ENCODE assay signal across 11 cellular contexts in the genomic region with DNA sequence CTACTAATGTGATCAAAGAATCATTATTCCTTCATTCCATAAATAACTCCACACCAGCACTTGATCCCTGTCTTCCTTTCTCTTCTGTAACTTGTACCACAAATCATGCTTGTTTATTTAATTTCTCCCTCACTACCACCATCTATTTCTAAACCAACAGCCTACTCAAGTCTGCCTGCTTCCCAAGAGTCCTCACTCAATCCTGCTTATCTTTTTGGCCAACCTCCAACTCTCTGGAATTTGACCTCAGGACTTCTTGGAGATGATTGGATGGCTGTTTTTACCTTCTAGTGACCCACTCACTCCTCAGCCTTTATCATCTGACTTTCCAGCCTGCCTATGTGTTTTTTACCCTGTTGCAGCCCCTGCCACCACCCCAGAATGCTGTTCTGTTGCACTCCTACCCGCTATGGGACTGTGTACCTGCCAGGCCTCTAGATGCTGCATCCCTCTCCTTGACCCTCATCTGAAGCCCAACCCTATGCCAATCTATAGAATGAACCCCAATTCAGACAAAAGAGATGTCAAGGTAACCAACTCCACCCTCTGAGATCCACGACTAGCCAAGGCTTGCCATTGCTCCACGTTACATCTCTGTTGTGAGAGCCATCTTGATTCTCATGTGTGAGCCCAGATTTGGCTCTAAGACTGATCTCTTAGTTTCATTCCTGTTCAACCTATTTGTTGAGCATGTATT.
A peak's percentile ranks its signal among the peaks of the same experiment; 100 is the strongest.
DNase-seq lines count a peak whose midpoint lies in the region; ATAC-seq and TF ChIP-seq lines count a peak whose summit lies in the region.
"Had no signal": no experiment of that assay in that cellular context is flagged by ENCODE, and none has a peak within 500 bp of the region (broad histone marks: within the 10 kb centered on the region; RNA-seq: fewer than 3 reads in every experiment).

No MANE protein-coding gene starts in this region.

- TF ChIP-seq POLR2A in breast epithelium (IDR thresholded peaks at IDR 0.05) (no peak), right lobe of liver (IDR thresholded peaks at IDR 0.05) (no peak)

- no peaks in the 10 kb centered on the region for H3K79me1 ChIP-seq in mesendoderm (ENCODE audit: low read length)

- no peak overlapping the region for H4K5ac ChIP-seq in mesendoderm (ENCODE audit: low read length)

- H3K27ac Mint-ChIP-seq in MCF 10A (ENCODE audit: low read depth, unreplicated experiment), result no peak overlapping the region
- H3K27ac Mint-ChIP-seq in activated naive CD4-positive, alpha-beta T cell treated with anti-CD3 and anti-CD28 coated beads, Interleukin-2, amount 50 U/mL, for 72 hours, result no peak overlapping the region
- H3K27ac Mint-ChIP-seq: activated T-helper 17 cell treated with anti-CD3 and anti-CD28 coated beads, Interleukin-2, amount 50 U/mL, for 72 hours; naive thymus-derived CD8-positive, alpha-beta T cell had no signal

- no peaks in the 10 kb centered on the region for H3K79me2 ChIP-seq in mesendoderm (ENCODE audit: control insufficient read depth, insufficient read depth, low read length)

- H3K27me3 Mint-ChIP-seq in MCF 10A (ENCODE audit: insufficient read depth, unreplicated experiment), result no peaks in the 10 kb centered on the region
- H3K27me3 Mint-ChIP-seq: activated T-helper 17 cell treated with anti-CD3 and anti-CD28 coated beads, Interleukin-2, amount 50 U/mL, for 72 hours; naive thymus-derived CD8-positive, alpha-beta T cell had no signal

- no peak for TF ChIP-seq CTCF in breast epithelium (IDR thresholded peaks at IDR 0.05)
- TF ChIP-seq CTCF in MCF 10A (IDR thresholded peaks at IDR 0.05; ENCODE audit: unreplicated experiment), result no peak
- TF ChIP-seq CTCF in epithelial cell of esophagus (IDR thresholded peaks at IDR 0.05; ENCODE audit: insufficient read depth, low read depth, low read length, missing control alignments), result no peak
- no peak for TF ChIP-seq CTCF in right lobe of liver (IDR thresholded peaks at IDR 0.05)

- H3K4me3 Mint-ChIP-seq in MCF 10A (ENCODE audit: unreplicated experiment), result no peak overlapping the region
- H3K4me3 Mint-ChIP-seq: activated T-helper 17 cell treated with anti-CD3 and anti-CD28 coated beads, Interleukin-2, amount 50 U/mL, for 72 hours; naive thymus-derived CD8-positive, alpha-beta T cell had no signal

- H2AK5ac ChIP-seq in mesendoderm (ENCODE audit: low read length), result no peak overlapping the region

- no peaks in the 10 kb centered on the region for H3K36me3 Mint-ChIP-seq in MCF 10A (ENCODE audit: insufficient read depth, unreplicated experiment)
- peaks cover 24 to 34% of the 10 kb centered on the region in 2 donors for H3K36me3 Mint-ChIP-seq in activated naive CD4-positive, alpha-beta T cell treated with anti-CD3 and anti-CD28 coated beads, Interleukin-2, amount 50 U/mL, for 72 hours

- no peak overlapping the region for H2BK15ac ChIP-seq in mesendoderm (replicated peaks; ENCODE audit: low read depth)

- BruUV-seq in MCF 10A (replicated peaks; lab: Mats Ljungman, UMichigan), result no TSS peak

- H3K18ac ChIP-seq in mesendoderm (ENCODE audit: low read length), result no peak overlapping the region

- no peak overlapping the region for H3K56ac ChIP-seq in mesendoderm (ENCODE audit: low read length)

- no peak overlapping the region for H3K4me3 ChIP-seq in breast epithelium
- no peak overlapping the region for H3K4me3 ChIP-seq in epithelial cell of esophagus (ENCODE audit: low read length)
- H3K4me3 ChIP-seq in right lobe of liver, result no peak overlapping the region
- H3K4me3 ChIP-seq in mesendoderm (ENCODE audit: low read length), result no peak overlapping the region
- no peak overlapping the region for H3K4me3 ChIP-seq in SJCRH30
- H3K4me3 ChIP-seq: thoracic aorta had no signal

- H3K36me3 ChIP-seq in breast epithelium (no peaks in the 10 kb centered on the region), right lobe of liver (no peaks in the 10 kb centered on the region), mesendoderm (ENCODE audit: control insufficient read depth, insufficient read depth, low read length) (no peaks in the 10 kb centered on the region), SJCRH30 (no peaks in the 10 kb centered on the region)
- H3K36me3 ChIP-seq: thoracic aorta had no signal

- H3K27ac ChIP-seq in breast epithelium (peak overlapping the region; percentile 61 to 82), right lobe of liver (peak overlapping the region in 2 of 3 donors; percentile 1 to 78), mesendoderm (ENCODE audit: low read depth, low read length) (no peak overlapping the region), SJCRH30 (no peak overlapping the region)

- POLR2A ChIA-PET in MCF 10A (lab: Yijun Ruan, JAX), result interaction anchor here (0.5 to 2.3 kb wide), 15 partner anchors 11 to 1171 kb away, joined by 3 to 22 read pairs (median 4); a partner anchor contains a TSS

- H3K4me2 ChIP-seq in mesendoderm (ENCODE audit: low read length), result no peak overlapping the region

- H3K9ac ChIP-seq in mesendoderm (ENCODE audit: low read length), result no peak overlapping the region

- no peaks in the 10 kb centered on the region for H3K9me3 Mint-ChIP-seq in MCF 10A (ENCODE audit: unreplicated experiment)
- H3K9me3 Mint-ChIP-seq in activated naive CD4-positive, alpha-beta T cell treated with anti-CD3 and anti-CD28 coated beads, Interleukin-2, amount 50 U/mL, for 72 hours, result peaks cover 7 to 12% of the 10 kb centered on the region in 2 donors

- WGBS in right lobe of liver (ENCODE audit: insufficient coverage, low coverage, low lambda C conversion rate, missing lambda C conversion rate), result 100% methylated on average over 1 of the region's 3 CpGs
- no CpG with 5 or more reads among the region's 3 CpGs for WGBS in mesendoderm (ENCODE audit: extremely low coverage, insufficient coverage, low lambda C conversion rate)

- DNase-seq in breast epithelium (ENCODE audit: low spot score in 2 of 2), result no peak
- no peak for DNase-seq in MCF 10A (ENCODE audit: unreplicated experiment)
- DNase-seq in epithelial cell of esophagus (ENCODE audit: low read depth), result peak; percentile 18
- DNase-seq in right lobe of liver, result no peak
- no peak for DNase-seq in activated naive CD4-positive, alpha-beta T cell treated with anti-CD3 and anti-CD28 coated beads, Interleukin-2, amount 50 U/mL, for 72 hours (ENCODE audit: low spot score in 2 of 2)
- no peak for DNase-seq in mesendoderm
- no peak for DNase-seq in SJCRH30
- DNase-seq: naive thymus-derived CD8-positive, alpha-beta T cell had no signal

- no peak overlapping the region for H4K8ac ChIP-seq in mesendoderm (ENCODE audit: low read depth, low read length)

- H3K4me1 ChIP-seq in breast epithelium (peaks cover 0 to 7% of the 10 kb centered on the region in 2 donors), right lobe of liver (peaks cover 0 to 41% (median 13%) of the 10 kb centered on the region in 4 donors), mesendoderm (ENCODE audit: control insufficient read depth, low read depth, low read length) (no peaks in the 10 kb centered on the region), SJCRH30 (peaks cover 15% of the 10 kb centered on the region; the same call in 1 of the 2 replicates)

- no peak overlapping the region for H3K23ac ChIP-seq in mesendoderm (ENCODE audit: low read length)

- intact Hi-C loops in breast epithelium (cut with DNase I; ENCODE audit: low total_unique reads) (loop anchor here (10.0 kb wide), 1 partner anchor 48 kb away; no protein-coding TSS in a partner anchor), MCF 10A (cut with micrococcal nuclease) (loop anchor here (10.0 kb wide), 1 partner anchor 118 kb away; no protein-coding TSS in a partner anchor), right lobe of liver (cut with DNase I) (no loop called here)

- no peaks in the 10 kb centered on the region for H3K4me1 Mint-ChIP-seq in MCF 10A (ENCODE audit: insufficient read depth, unreplicated experiment)

- CTCF ChIA-PET in MCF 10A (lab: Yijun Ruan, JAX), result interaction anchor here (0.7 kb wide), 1 partner anchor 11 kb away, joined by 4 read pairs; no protein-coding TSS in a partner anchor

- no peak overlapping the region for H2BK5ac ChIP-seq in mesendoderm (ENCODE audit: low read length)

- H3K9me3 ChIP-seq in breast epithelium (no peaks in the 10 kb centered on the region), right lobe of liver (no peaks in the 10 kb centered on the region), SJCRH30 (replicated peaks) (no peaks in the 10 kb centered on the region)
- H3K9me3 ChIP-seq: thoracic aorta had no signal

- no peak overlapping the region for H2BK120ac ChIP-seq in mesendoderm (ENCODE audit: low read depth, low read length)

- H3K4ac ChIP-seq in mesendoderm (ENCODE audit: low read depth, low read length), result no peak overlapping the region

- ATAC-seq in right lobe of liver (no peak), HG02973 (IDR thresholded peaks at IDR 0.05; ENCODE audit: unreplicated experiment) (no peak)
- ATAC-seq in activated naive CD4-positive, alpha-beta T cell treated with anti-CD3 and anti-CD28 coated beads, Interleukin-2, amount 50 U/mL, for 72 hours, result no peak
- ATAC-seq: naive thymus-derived CD8-positive, alpha-beta T cell had no signal

- H3K27me3 ChIP-seq in breast epithelium, result no peaks in the 10 kb centered on the region
- H3K27me3 ChIP-seq in right lobe of liver, result no peaks in the 10 kb centered on the region
- H3K27me3 ChIP-seq in mesendoderm (ENCODE audit: insufficient read depth, low read length, poor library complexity), result no peaks in the 10 kb centered on the region
- H3K27me3 ChIP-seq in SJCRH30, result no peaks in the 10 kb centered on the region

Comparison
In these comparisons a context has a peak if more than half of its experiments do, and no peak if none do; other contexts are left out.
1. H3K27ac ChIP-seq: peak in breast epithelium (2 of 2) and right lobe of liver (2 of 3); none in mesendoderm (single experiment) and SJCRH30 (single experiment).
2. intact Hi-C loops: an anchor here in breast epithelium (10.0 kb wide) and MCF 10A (10.0 kb wide); none called in right lobe of liver.